ENCODE assay signal across 1 cellular context in genomic region chr19:13001166-13001501, GRCh38.
TF ChIP-seq lines count a peak whose summit lies in the region.

No MANE protein-coding gene starts in this region.

TF ChIP-seq in HepG2, 621 proteins besides CTCF, POLR2A, EP300 and RAD21:
- TF ChIP-seq, protein P1, sequence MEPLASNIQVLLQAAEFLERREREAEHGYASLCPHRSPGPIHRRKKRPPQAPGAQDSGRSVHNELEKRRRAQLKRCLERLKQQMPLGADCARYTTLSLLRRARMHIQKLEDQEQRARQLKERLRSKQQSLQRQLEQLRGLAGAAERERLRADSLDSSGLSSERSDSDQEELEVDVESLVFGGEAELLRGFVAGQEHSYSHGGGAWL (CRISPR knock-in tag; IDR thresholded peaks at IDR 0.05): no peak
- TF ChIP-seq RBFOX2 (IDR thresholded peaks at IDR 0.05; ENCODE audit: low read depth, low read length): 0 out of 2 replicates have a peak, but pooled peaks have one; percentile 5
